ENCODE assay signal across 17 cellular contexts in genomic region chr1:230359992-230360391, GRCh38.
DNase-seq lines count a peak whose midpoint lies in the region; ATAC-seq, FAIRE-seq and TF ChIP-seq lines count a peak whose summit lies in the region.
"Had no signal": no experiment of that assay in that cellular context is flagged by ENCODE, and none has a peak within 500 bp of the region (broad histone marks: within the 10 kb centered on the region; RNA-seq: fewer than 3 reads in every experiment).

No MANE protein-coding gene starts in this region.

- H3K27ac Mint-ChIP-seq in activated naive CD4-positive, alpha-beta T cell treated with anti-CD3 and anti-CD28 coated beads, Interleukin-2, amount 10 ng/mL, durations not matched to agents 7 days and 5 days: no peak overlapping the region
- H3K27ac Mint-ChIP-seq: activated T-helper 1 cell treated with anti-CD3 and anti-CD28 coated beads, Interleukin-12 subunit alpha, Interleukin-12 subunit beta, Interleukin-2, Interleukin-4 antibody, amounts not matched to agents 30 ng/mL and 10 ng/mL and 1 ng/mL, durations not matched to agents 14 hours and 24 hours and 36 hours; T-helper 2 cell treated with Interferon-gamma antibody and Interleukin-4, amounts not matched to agents 5 μg/mL and 100 μg/mL, for 36 hours had no signal

- H3K9me3 ChIP-seq in HepG2 (ENCODE audit: low read length): no peaks in the 10 kb centered on the region
- H3K9me3 ChIP-seq in right lobe of liver: no peaks in the 10 kb centered on the region
- H3K9me3 ChIP-seq: tibial nerve had no signal

- no peak for TF ChIP-seq POLR2A in HepG2 (IDR thresholded peaks at IDR 0.05; ENCODE audit: insufficient read depth in 1 of 2, low read depth in 2 of 2, low read length in 2 of 2)
- no peak for TF ChIP-seq POLR2A in right lobe of liver (IDR thresholded peaks at IDR 0.05)

- peaks cover 7% of the 10 kb centered on the region for H3K27me3 Mint-ChIP-seq in activated naive CD4-positive, alpha-beta T cell treated with anti-CD3 and anti-CD28 coated beads, Interleukin-2, amount 10 ng/mL, durations not matched to agents 7 days and 5 days

- H3K4me3 ChIP-seq in HepG2 (replicated peaks in 1 of 3; ENCODE audit: insufficient read depth in 1 of 3, low read depth in 2 of 3, low read length in 3 of 3) (no peak overlapping the region), right lobe of liver (no peak overlapping the region), fibroblast of villous mesenchyme (ENCODE audit: low read depth, low read length) (no peak overlapping the region)
- H3K4me3 ChIP-seq: cardiac muscle cell, tibial nerve had no signal

- no peak overlapping the region for H2AFZ ChIP-seq in HepG2 (ENCODE audit: low read length)

- POLR2A ChIA-PET in HepG2 (lab: Yijun Ruan, JAX): no interaction called here

- in situ Hi-C loops in HepG2 (cut with HindIII; ENCODE audit: extremely low pct_ligation_motif_present, low pct_unique_long_range_greater_than_20kb): no loop called here

- H3K36me3 Mint-ChIP-seq in activated naive CD4-positive, alpha-beta T cell treated with anti-CD3 and anti-CD28 coated beads, Interleukin-2, amount 10 ng/mL, durations not matched to agents 7 days and 5 days: no peaks in the 10 kb centered on the region

- TF ChIP-seq EP300 in HepG2 (IDR thresholded peaks at IDR 0.05; ENCODE audit: low read depth in 2 of 2, low read length in 2 of 2) (no peak), HepG2 (CRISPR knock-in tag; IDR thresholded peaks at IDR 0.05; ENCODE audit: borderline replicate concordance) (no peak)

- no peak for TF ChIP-seq RAD21 in HepG2 (CRISPR knock-in tag; IDR thresholded peaks at IDR 0.05)

- H4K20me1 ChIP-seq in HepG2 (ENCODE audit: insufficient read depth, low read length): no peaks in the 10 kb centered on the region

- H3K27ac ChIP-seq in HepG2 (ENCODE audit: extremely low read length, insufficient read depth, low read length): no peak overlapping the region
- no peak overlapping the region for H3K27ac ChIP-seq in right lobe of liver
- H3K27ac ChIP-seq: cardiac muscle cell, tibial nerve had no signal

- ATAC-seq in HepG2 (no peak), right lobe of liver (no peak), HG03097 (IDR thresholded peaks at IDR 0.05; ENCODE audit: low FRiP score, unreplicated experiment) (no peak)

- H3K4me3 Mint-ChIP-seq in activated naive CD4-positive, alpha-beta T cell treated with anti-CD3 and anti-CD28 coated beads, Interleukin-2, amount 10 ng/mL, durations not matched to agents 7 days and 5 days: no peak overlapping the region
- H3K4me3 Mint-ChIP-seq: activated T-helper 1 cell treated with anti-CD3 and anti-CD28 coated beads, Interleukin-12 subunit alpha, Interleukin-12 subunit beta, Interleukin-2, Interleukin-4 antibody, amounts not matched to agents 30 ng/mL and 10 ng/mL and 1 ng/mL, durations not matched to agents 14 hours and 24 hours and 36 hours; T-helper 2 cell treated with Interferon-gamma antibody and Interleukin-4, amounts not matched to agents 5 μg/mL and 100 μg/mL, for 36 hours had no signal

- H3K79me2 ChIP-seq in HepG2 (ENCODE audit: insufficient read depth, low read length): no peaks in the 10 kb centered on the region

- H3K9me3 Mint-ChIP-seq in activated naive CD4-positive, alpha-beta T cell treated with anti-CD3 and anti-CD28 coated beads, Interleukin-2, amount 10 ng/mL, durations not matched to agents 7 days and 5 days: no peaks in the 10 kb centered on the region
- H3K9me3 Mint-ChIP-seq: activated T-helper 1 cell treated with anti-CD3 and anti-CD28 coated beads, Interleukin-12 subunit alpha, Interleukin-12 subunit beta, Interleukin-2, Interleukin-4 antibody, amounts not matched to agents 30 ng/mL and 10 ng/mL and 1 ng/mL, durations not matched to agents 14 hours and 24 hours and 36 hours; T-helper 2 cell treated with Interferon-gamma antibody and Interleukin-4, amounts not matched to agents 5 μg/mL and 100 μg/mL, for 36 hours had no signal

- H3K4me1 ChIP-seq in HepG2 (ENCODE audit: insufficient read depth, low read length) (no peaks in the 10 kb centered on the region), right lobe of liver (no peaks in the 10 kb centered on the region)
- H3K4me1 ChIP-seq: tibial nerve had no signal

- no peak overlapping the region for H3K4me2 ChIP-seq in HepG2 (ENCODE audit: low read depth, low read length)

- WGBS in HepG2 (ENCODE audit: low lambda C conversion rate): 28% methylated on average over 3 of the region's 3 CpGs
- 62% methylated on average over 2 of the region's 3 CpGs for WGBS in right lobe of liver (ENCODE audit: insufficient coverage, low coverage, low lambda C conversion rate, missing lambda C conversion rate)

- no peak for FAIRE-seq in HepG2 (lab: Jason Lieb, UNC)
- FAIRE-seq: GM12891, GM19239 had no signal

- BruUV-seq in HepG2 (replicated peaks; lab: Mats Ljungman, UMichigan): no TSS peak

- intact Hi-C loops in HepG2 (cut with micrococcal nuclease; ENCODE audit: unreplicated experiment) (no loop called here), right lobe of liver (cut with DNase I) (no loop called here)

- H3K27me3 ChIP-seq in HepG2 (ENCODE audit: control insufficient read depth in 1 of 2, insufficient read depth in 2 of 2, low read length in 2 of 2): peaks cover 0 to 4% of the 10 kb centered on the region in 2 experiments; a peak in 2 of 5 replicates
- H3K27me3 ChIP-seq in right lobe of liver: no peaks in the 10 kb centered on the region
- H3K27me3 ChIP-seq: cardiac muscle cell, tibial nerve had no signal

- CTCF ChIA-PET in HepG2 (lab: Yijun Ruan, JAX; ENCODE audit: low intra/inter-chr PET ratio, low total read pairs): no interaction called here
- CTCF ChIA-PET in activated naive CD4-positive, alpha-beta T cell treated with anti-CD3 and anti-CD28 coated beads, Interleukin-2, amount 10 ng/mL, durations not matched to agents 7 days and 5 days (lab: Charles Lee): no interaction called here

- no peak overlapping the region for H3K9ac ChIP-seq in HepG2 (ENCODE audit: insufficient read depth, low read depth, low read length)

- H3K36me3 ChIP-seq in HepG2 (replicated peaks in 1 of 2; ENCODE audit: control insufficient read depth in 1 of 2, insufficient read depth in 2 of 2, low read length in 2 of 2): no peaks in the 10 kb centered on the region
- no peaks in the 10 kb centered on the region for H3K36me3 ChIP-seq in right lobe of liver
- H3K36me3 ChIP-seq: cardiac muscle cell, tibial nerve had no signal

- no peak for TF ChIP-seq CTCF in HepG2 (CRISPR knock-in tag; IDR thresholded peaks at IDR 0.05)
- TF ChIP-seq CTCF in right lobe of liver (IDR thresholded peaks at IDR 0.05): no peak
- no peak for TF ChIP-seq CTCF in fibroblast of villous mesenchyme (IDR thresholded peaks at IDR 0.05; ENCODE audit: insufficient read depth, low read depth, low read length)

- DNase-seq in HepG2 (ENCODE audit: low spot score) (no peak), right lobe of liver (no peak), amniotic epithelial cell (ENCODE audit: low read depth) (peak; percentile 21), fibroblast of villous mesenchyme (ENCODE audit: low read depth) (peak; percentile 76), NCI-H1105 treated with DMSO at 0.1 percent for 48 hours (lab: John Stamatoyannopoulos, UW) (no peak), NCI-H2107 treated with DMSO at 0.1 percent for 48 hours (lab: John Stamatoyannopoulos, UW; ENCODE audit: unreplicated experiment) (no peak)
- no peak for DNase-seq in activated naive CD4-positive, alpha-beta T cell treated with anti-CD3 and anti-CD28 coated beads, Interleukin-2, amount 10 ng/mL, durations not matched to agents 7 days and 5 days
- DNase-seq: activated CD4-positive, alpha-beta T cell treated with anti-CD3 and anti-CD28 coated beads, Interleukin-2, amount 50 U/mL, for 4 hours; DND-41; NCI-H510A had no signal

- no peaks in the 10 kb centered on the region for H3K4me1 Mint-ChIP-seq in activated naive CD4-positive, alpha-beta T cell treated with anti-CD3 and anti-CD28 coated beads, Interleukin-2, amount 10 ng/mL, durations not matched to agents 7 days and 5 days

TF ChIP-seq in HepG2, 621 proteins besides CTCF, POLR2A, EP300 and RAD21:
- TF ChIP-seq ZNF792 (CRISPR knock-in tag; IDR thresholded peaks at IDR 0.05): no peak
- no peak for TF ChIP-seq CEBPB (IDR thresholded peaks at IDR 0.05; ENCODE audit: borderline replicate concordance, low read depth, low read length)
- TF ChIP-seq ZNF607 (CRISPR knock-in tag; IDR thresholded peaks at IDR 0.05; ENCODE audit: borderline replicate concordance): no peak
- TF ChIP-seq MAFK (conservative IDR thresholded peaks at IDR 0.05 in 1 of 2, IDR thresholded peaks at IDR 0.05 in 1 of 2; ENCODE audit: low read length in 2 of 2): peak in 1 of 2 experiments; percentile 55; a peak in 2 of 4 replicates
- no peak for TF ChIP-seq ARHGAP35 (CRISPR knock-in tag; IDR thresholded peaks at IDR 0.05; ENCODE audit: borderline replicate concordance)
- TF ChIP-seq NFE2L2 (IDR thresholded peaks at IDR 0.05; ENCODE audit: low read length): no peak
- TF ChIP-seq PHF21A (CRISPR knock-in tag; IDR thresholded peaks at IDR 0.05): no peak
- peak; percentile 41; the same call in 1 of the 2 replicates for TF ChIP-seq MAFF (IDR thresholded peaks at IDR 0.05; ENCODE audit: low read depth, low read length)

Comparison
In these comparisons a context has a peak if more than half of its experiments do, and no peak if none do; other contexts are left out.
1. DNase-seq: peak in amniotic epithelial cell (single experiment) and fibroblast of villous mesenchyme (single experiment); none in HepG2 (single experiment), right lobe of liver (0 of 3), NCI-H1105 treated with DMSO at 0.1 percent for 48 hours (single experiment), activated naive CD4-positive, alpha-beta T cell treated with anti-CD3 and anti-CD28 coated beads, Interleukin-2, amount 10 ng/mL, durations not matched to agents 7 days and 5 days (single experiment) and NCI-H2107 treated with DMSO at 0.1 percent for 48 hours (single experiment).